ENCODE assay signal across 11 cellular contexts in the genomic region with DNA sequence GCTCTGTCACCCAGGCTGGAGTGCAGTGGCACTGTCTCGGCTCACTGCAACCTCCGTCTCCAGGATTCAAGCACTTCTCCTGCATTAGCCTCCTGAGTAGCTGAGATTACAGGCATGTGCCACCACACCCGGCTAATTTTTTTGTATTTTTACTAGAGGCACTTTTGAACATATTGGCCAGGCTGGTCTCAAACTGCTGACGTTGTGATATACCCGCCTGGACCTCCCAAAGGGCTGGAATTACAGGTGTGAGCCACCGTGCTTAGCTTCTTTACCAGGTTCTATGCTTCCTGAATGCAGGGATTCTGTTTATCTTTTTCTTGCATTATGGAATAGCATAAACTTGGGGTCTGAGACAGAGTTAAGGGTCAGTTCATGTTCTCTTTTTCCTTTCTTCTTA.
"Had no signal": no experiment of that assay in that cellular context is flagged by ENCODE, and none has a peak within 500 bp of the region (broad histone marks: within the 10 kb centered on the region; RNA-seq: fewer than 3 reads in every experiment).

No MANE protein-coding gene starts in this region.

- H3K9ac ChIP-seq: GM23248 had no signal

- ATAC-seq: GM23338, HCT116 had no signal

- DNase-seq: GM23248, GOT3, H7, H9, HCEC 1CT, HFFc6 had no signal

- H3K9me3 ChIP-seq: HAP-1 had no signal

- H3K4me2 ChIP-seq: GM23338 had no signal

- FAIRE-seq: H1, H54 had no signal

- H3K4me1 ChIP-seq: HAP-1 had no signal

- H2AFZ ChIP-seq: GM23248, GM23338 had no signal

- H3K4me3 ChIP-seq: GM23248, GM23338, HAP-1 had no signal

- H3K27ac ChIP-seq: GM23248 had no signal

- H3K36me3 ChIP-seq: HAP-1 had no signal
